Comparison of ENCODE assay signal across 8 cellular contexts in the genomic region with DNA sequence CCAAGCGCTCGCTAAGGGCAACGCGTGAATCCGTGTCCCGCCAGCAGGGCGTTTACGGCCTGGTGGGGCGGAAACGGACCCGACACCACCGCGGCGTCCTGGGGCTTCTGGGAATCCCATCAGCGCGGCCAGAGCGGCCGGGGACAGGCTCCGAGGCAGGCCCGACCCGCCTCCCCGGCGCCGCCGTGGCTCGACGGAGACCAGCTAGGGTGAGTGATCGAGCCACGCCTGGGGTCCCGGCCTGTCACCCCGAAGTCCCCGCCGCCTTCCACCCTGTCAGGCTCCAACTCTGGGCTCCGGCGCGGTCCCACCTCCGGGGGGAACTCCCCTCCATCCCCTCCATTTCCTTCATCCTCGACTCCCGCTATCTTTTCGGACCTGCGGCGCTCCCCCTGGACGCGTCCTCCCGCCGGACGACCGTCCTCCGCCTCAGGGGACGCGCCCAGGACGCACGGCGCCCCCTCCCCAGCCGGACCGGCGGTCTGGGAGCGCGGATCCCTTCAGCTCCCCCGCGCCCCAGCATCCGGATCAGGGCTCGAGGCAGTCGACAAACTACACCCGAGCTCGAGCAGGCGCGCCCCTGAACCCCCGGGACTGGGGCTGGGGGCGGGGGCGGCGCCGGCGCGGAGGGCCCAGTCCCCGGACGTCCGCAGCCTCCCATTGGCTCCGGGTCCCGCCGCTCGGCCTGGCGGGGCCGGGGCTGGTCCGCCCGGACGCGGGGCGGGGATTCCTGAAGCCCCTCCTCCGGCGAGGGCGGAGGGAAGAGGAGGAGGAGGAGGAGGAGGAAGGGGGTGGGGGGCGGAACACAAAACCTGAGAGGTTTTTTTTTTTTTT.
DNase-seq lines count a peak whose midpoint lies in the region; ATAC-seq and TF ChIP-seq lines count a peak whose summit lies in the region.

No MANE protein-coding gene starts in this region.

- in situ Hi-C loops in GM18951 (cut with MboI; ENCODE audit: low sequenced_read_pairs, unreplicated experiment) = no loop called here

- peak; percentile 82 for TF ChIP-seq POLR2A in GM18951 (IDR thresholded peaks at IDR 0.05; ENCODE audit: extremely low read depth, insufficient read depth, insufficient read length)

- DNase-seq in AG09319 (ENCODE audit: extremely low read depth, low read depth) (peak; percentile 84), NCI-H345 (lab: John Stamatoyannopoulos, UW) (peak; percentile 87), cerebellar nuclear complex (lab: John Stamatoyannopoulos, UW) (peak; percentile 53 to 56), kidney tubule cell (ENCODE audit: low spot score) (peak; percentile 96)
- peak; percentile 93 for DNase-seq in activated CD4-positive, alpha-beta T cell treated with anti-CD3 and anti-CD28 coated beads for 1 hour
- DNase-seq in stimulated activated CD4-positive, alpha-beta T cell treated with anti-CD3 and anti-CD28 coated beads, Interleukin-1b, Interleukin-23, amount 100 ng/mL, for 1 hour (ENCODE audit: low read depth in 2 of 2) = peak; percentile 95 to 97

- peak; percentile 23; the same call in 1 of the 2 replicates for TF ChIP-seq CTCF in AG09319 (IDR thresholded peaks at IDR 0.05; ENCODE audit: low read depth, low read length)

- peak; percentile 86 for ATAC-seq in HG03175 (IDR thresholded peaks at IDR 0.05; ENCODE audit: unreplicated experiment)

Comparison
In these comparisons a context has a peak if more than half of its experiments do, and no peak if none do; other contexts are left out.
1. Peak in every context shown above with its lines: DNase-seq and ATAC-seq.